Comparison of ENCODE assay signal across 14 cellular contexts in genomic region chr9:38023661-38024035, GRCh38. TPM values are rescaled to one million over a fixed set of nuclear protein-coding genes. Genes with fewer than 3 reads are reported as not detected.
DNase-seq lines count a peak whose midpoint lies in the region; ATAC-seq and TF ChIP-seq lines count a peak whose summit lies in the region.
"Had no signal": no experiment of that assay in that cellular context is flagged by ENCODE, and none has a peak within 500 bp of the region (broad histone marks: within the 10 kb centered on the region; RNA-seq: fewer than 3 reads in every experiment).

No MANE protein-coding gene starts in this region.

- intact Hi-C loops in HCT116 (cut with micrococcal nuclease) = no loop called here

- H3K27me3 ChIP-seq in HCT116 (ENCODE audit: insufficient read depth, low read length) (no peaks in the 10 kb centered on the region), stomach smooth muscle (ENCODE audit: control insufficient read depth in 1 of 2, insufficient read depth in 2 of 2, low read length in 2 of 2) (no peaks in the 10 kb centered on the region)
- H3K27me3 ChIP-seq: gastrocnemius medialis, SJSA1 had no signal

- no TSS peak for BruUV-seq in HCT116 (replicated peaks; lab: Mats Ljungman, UMichigan)

- H3K27me3 Mint-ChIP-seq in WTC11 (ENCODE audit: low read depth) = no peaks in the 10 kb centered on the region
- no peaks in the 10 kb centered on the region for H3K27me3 Mint-ChIP-seq in activated naive CD8-positive, alpha-beta T cell treated with anti-CD3 and anti-CD28 coated beads for 36 hours
- H3K27me3 Mint-ChIP-seq in immature natural killer cell (ENCODE audit: low read depth in 3 of 3) = peaks cover 0 to 4% (median 2%) of the 10 kb centered on the region in 3 donors

- peaks cover 86% of the 10 kb centered on the region for H3K4me1 Mint-ChIP-seq in WTC11
- no peaks in the 10 kb centered on the region for H3K4me1 Mint-ChIP-seq in activated naive CD8-positive, alpha-beta T cell treated with anti-CD3 and anti-CD28 coated beads for 36 hours
- H3K4me1 Mint-ChIP-seq in immature natural killer cell = no peaks in the 10 kb centered on the region

- no peak overlapping the region for H3K4me3 ChIP-seq in HCT116 (replicated peaks in 1 of 2; ENCODE audit: low read depth in 1 of 2, low read length in 2 of 2)
- no peak overlapping the region for H3K4me3 ChIP-seq in stomach smooth muscle (ENCODE audit: low read length in 2 of 2)
- H3K4me3 ChIP-seq: coronary artery, gastrocnemius medialis, SJSA1 had no signal

- no peak for TF ChIP-seq POLR2A in HCT116 (IDR thresholded peaks at IDR 0.05; ENCODE audit: borderline replicate concordance, extremely low read depth, insufficient read depth, insufficient read length)

- H3K9ac ChIP-seq in HCT116 (ENCODE audit: low read length) (no peak overlapping the region), stomach smooth muscle (ENCODE audit: low read length in 2 of 2) (peak overlapping the region; percentile 16 to 47)

- H3K9me3 ChIP-seq in HCT116 (ENCODE audit: control insufficient read depth in 1 of 2, insufficient read depth in 1 of 2, low read depth in 1 of 2, low read length in 2 of 2) (no peaks in the 10 kb centered on the region), stomach smooth muscle (ENCODE audit: control insufficient read depth in 2 of 2, low read length in 2 of 2) (no peaks in the 10 kb centered on the region)
- H3K9me3 ChIP-seq: gastrocnemius medialis, SJSA1 had no signal

- no peak overlapping the region for H3K4me3 Mint-ChIP-seq in WTC11
- no peak overlapping the region for H3K4me3 Mint-ChIP-seq in activated naive CD8-positive, alpha-beta T cell treated with anti-CD3 and anti-CD28 coated beads for 36 hours
- H3K4me3 Mint-ChIP-seq in immature natural killer cell = no peak overlapping the region

- CTCF ChIA-PET in HCT116 (lab: Charles Lee) (interaction anchor here (1.7 kb wide), 1 partner anchor 103 kb away, joined by 3 read pairs; no protein-coding TSS in a partner anchor), WTC11 (lab: Charles Lee) (interaction anchor here (0.6 to 3.9 kb wide), 10 partner anchors 12 to 497 kb away, joined by 3 to 18 read pairs (median 4); no protein-coding TSS in a partner anchor)

- RAD21 ChIA-PET in HCT116 (lab: Charles Lee; ENCODE audit: low non-redundant PET in 1 of 2, low total read pairs in 2 of 2, uncharacterized antibody in 2 of 2, unreplicated experiment in 2 of 2) = no interaction called here

- H3K27ac ChIP-seq in HCT116 (ENCODE audit: low read depth, low read length) (no peak overlapping the region), stomach smooth muscle (ENCODE audit: low read length) (peak overlapping the region; percentile 89)
- H3K27ac ChIP-seq: gastrocnemius medialis, SJSA1 had no signal

- H3K4me2 ChIP-seq in HCT116 (ENCODE audit: low read length) = peak overlapping the region; percentile 71; the same call in 1 of the 2 replicates

- ATAC-seq in HCT116 (no peak), WTC11 (no peak), left lobe of liver (peak; percentile 1), GM19395 (IDR thresholded peaks at IDR 0.05; ENCODE audit: unreplicated experiment) (no peak)

- peaks cover 87% of the 10 kb centered on the region for H3K79me2 ChIP-seq in HCT116 (ENCODE audit: insufficient read depth, low read length)

- POLR2A ChIA-PET in HCT116 (lab: Charles Lee) = no interaction called here
- POLR2A ChIA-PET in WTC11 (lab: Charles Lee) = interaction anchor here (0.6 kb wide), 1 partner anchor 46 kb away, joined by 3 read pairs; no protein-coding TSS in a partner anchor

- DNase-seq in HCT116 (ENCODE audit: low read depth, low spot score) (no peak), WTC11 (ENCODE audit: low spot score) (no peak), left lobe of liver (ENCODE audit: low spot score) (no peak), NK-92 (lab: John Stamatoyannopoulos, UW; ENCODE audit: unreplicated experiment) (no peak), immature natural killer cell (no peak)
- no peak for DNase-seq in activated naive CD8-positive, alpha-beta T cell treated with anti-CD3 and anti-CD28 coated beads for 36 hours
- DNase-seq: activated CD4-positive, alpha-beta T cell treated with anti-CD3 and anti-CD28 coated beads for 1 hour; GOT3; Kasumi-1 had no signal

- H3K36me3 ChIP-seq in HCT116 (ENCODE audit: control insufficient read depth in 1 of 2, insufficient read depth in 2 of 2, low read length in 2 of 2) = no peaks in the 10 kb centered on the region
- no peaks in the 10 kb centered on the region for H3K36me3 ChIP-seq in stomach smooth muscle (ENCODE audit: control insufficient read depth in 2 of 2, insufficient read depth in 2 of 2, low read length in 2 of 2)
- H3K36me3 ChIP-seq: gastrocnemius medialis had no signal

- H4K20me1 ChIP-seq in HCT116 (ENCODE audit: insufficient read depth) = no peaks in the 10 kb centered on the region

- H3K27ac Mint-ChIP-seq in WTC11 (peak overlapping the region; percentile 32; the same call in 1 of the 2 replicates), immature natural killer cell (no peak overlapping the region)
- H3K27ac Mint-ChIP-seq in activated naive CD8-positive, alpha-beta T cell treated with anti-CD3 and anti-CD28 coated beads for 36 hours = no peak overlapping the region

- TF ChIP-seq CTCF in HCT116 (IDR thresholded peaks at IDR 0.05 in 2 of 3, conservative IDR thresholded peaks at IDR 0.05 in 1 of 3; ENCODE audit: borderline replicate concordance in 1 of 3, insufficient read depth in 1 of 3, low read depth in 2 of 3, low read length in 2 of 3) (no peak), WTC11 (IDR thresholded peaks at IDR 0.05) (no peak)

- no peak overlapping the region for H2AFZ ChIP-seq in HCT116 (ENCODE audit: low read depth, low read length, poor library complexity, severe bottlenecking)

- H3K4me1 ChIP-seq in HCT116 (ENCODE audit: control insufficient read depth in 1 of 2, insufficient read depth in 2 of 2, low read length in 2 of 2) = peaks cover 65 to 68% of the 10 kb centered on the region in 2 experiments
- peaks cover 84% of the 10 kb centered on the region for H3K4me1 ChIP-seq in stomach smooth muscle (ENCODE audit: control insufficient read depth, insufficient read depth, low read length)

- H3K36me3 Mint-ChIP-seq in WTC11 = no peaks in the 10 kb centered on the region
- no peaks in the 10 kb centered on the region for H3K36me3 Mint-ChIP-seq in activated naive CD8-positive, alpha-beta T cell treated with anti-CD3 and anti-CD28 coated beads for 36 hours
- no peaks in the 10 kb centered on the region for H3K36me3 Mint-ChIP-seq in immature natural killer cell

- H3K9me3 Mint-ChIP-seq in WTC11 = no peaks in the 10 kb centered on the region
- H3K9me3 Mint-ChIP-seq in activated naive CD8-positive, alpha-beta T cell treated with anti-CD3 and anti-CD28 coated beads for 36 hours = no peaks in the 10 kb centered on the region
- no peaks in the 10 kb centered on the region for H3K9me3 Mint-ChIP-seq in immature natural killer cell

- no peaks in the 10 kb centered on the region for H3K9me2 ChIP-seq in HCT116 (ENCODE audit: insufficient read depth)

- TF ChIP-seq RAD21 in HCT116 (IDR thresholded peaks at IDR 0.05; ENCODE audit: low read depth) = no peak

TF ChIP-seq in HCT116, 20 proteins besides CTCF, POLR2A, EP300 and RAD21 (continues in another document):
- TF ChIP-seq TCF7L2 (IDR thresholded peaks at IDR 0.05; ENCODE audit: borderline replicate concordance, extremely low read depth, insufficient read depth, insufficient read length) = no peak
- no peak for TF ChIP-seq FOSL1 (IDR thresholded peaks at IDR 0.05; ENCODE audit: low read depth)

TF ChIP-seq in WTC11, 78 proteins besides CTCF, POLR2A, EP300 and RAD21:
- TF ChIP-seq FOXP1 (CRISPR knock-in tag; IDR thresholded peaks at IDR 0.05; ENCODE audit: borderline replicate concordance) = no peak
- TF ChIP-seq SMAD4 (CRISPR knock-in tag; IDR thresholded peaks at IDR 0.05) = no peak
- TF ChIP-seq SOX15 (CRISPR knock-in tag; IDR thresholded peaks at IDR 0.05) = no peak

RNA-seq across cellular contexts. Expression of gene SHB, which starts 45.4 kb away (rescaled TPM):
- 28.7 TPM for total RNA-seq in HCT116 (2021; ENCODE audit: unreplicated experiment)
- polyA plus RNA-seq in HCT116 (2012) = 27.3 and 30.7 TPM in 2 replicates
- total RNA-seq in WTC11 (2021) = 9.5 to 12.2 TPM (median 10.6 TPM) in 3 replicates
- total RNA-seq in left lobe of liver = 14.1 TPM
- 1 to 10 TPM; 1.2 to 1.8 TPM for total RNA-seq in activated naive CD8-positive, alpha-beta T cell treated with anti-CD3 and anti-CD28 coated beads for 36 hours
- under 1 TPM; 0.39 to 0.70 (median 0.57) TPM for polyA plus RNA-seq in immature natural killer cell
